In genomic region chr4:85221606-85222005, GRCh38 we compare ENCODE assay signal across 39 cellular contexts.
"Had no signal": no experiment of that assay in that cellular context is flagged by ENCODE, and none has a peak within 500 bp of the region (broad histone marks: within the 10 kb centered on the region; RNA-seq: fewer than 3 reads in every experiment).

No MANE protein-coding gene starts in this region.

- FAIRE-seq: astrocyte had no signal

- ATAC-seq: activated naive CD4-positive, alpha-beta T cell treated with anti-CD3 and anti-CD28 coated beads, Interleukin-2, amount 50 U/mL, for 72 hours; activated naive CD8-positive, alpha-beta T cell treated with anti-CD3 and anti-CD28 coated beads, Interleukin-2, amount 50 U/mL, for 24 hours; activated T-cell treated with anti-CD3 and anti-CD28 coated beads, Interleukin-2, amount 50 U/mL, for 4 hours; activated T-cell treated with anti-CD3 and anti-CD28 coated beads, Interleukin-2, amount 50 U/mL, for 72 hours; activated T-helper 17 cell treated with anti-CD3 and anti-CD28 coated beads, Interleukin-2, amount 50 U/mL, for 72 hours; body of pancreas had no signal

- H3K27me3 Mint-ChIP-seq: activated naive CD4-positive, alpha-beta T cell treated with anti-CD3 and anti-CD28 coated beads, Interleukin-2, amount 10 ng/mL, durations not matched to agents 7 days and 5 days; activated naive CD4-positive, alpha-beta T cell treated with anti-CD3 and anti-CD28 coated beads, Interleukin-2, amount 50 U/mL, for 24 hours; activated naive CD8-positive, alpha-beta T cell; activated naive CD8-positive, alpha-beta T cell treated with anti-CD3 and anti-CD28 coated beads for 36 hours; activated naive CD8-positive, alpha-beta T cell treated with anti-CD3 and anti-CD28 coated beads, Interleukin-2, amount 10 ng/mL, durations not matched to agents 7 days and 5 days; activated naive CD8-positive, alpha-beta T cell treated with anti-CD3 and anti-CD28 coated beads, Interleukin-2, amount 50 U/mL, for 24 hours; activated T-cell treated with anti-CD3 and anti-CD28 coated beads, Interleukin-2, amount 50 U/mL, for 24 hours; activated T-helper 17 cell treated with anti-CD3 and anti-CD28 coated beads, Interleukin-2, amount 50 U/mL, for 72 hours; central memory CD8-positive, alpha-beta T cell had no signal

- H3K27ac ChIP-seq: adrenal gland, ascending aorta, body of pancreas, brain microvascular endothelial cell, breast epithelium, cardiac muscle cell had no signal

- H3K9me3 ChIP-seq: adrenal gland, body of pancreas had no signal

- H3K27me3 ChIP-seq: adrenal gland, ascending aorta, body of pancreas, brain microvascular endothelial cell, breast epithelium, cardiac muscle cell had no signal

- H3K4me3 Mint-ChIP-seq: activated naive CD4-positive, alpha-beta T cell treated with anti-CD3 and anti-CD28 coated beads for 36 hours; activated naive CD4-positive, alpha-beta T cell treated with anti-CD3 and anti-CD28 coated beads, Interleukin-2, amount 10 ng/mL, durations not matched to agents 7 days and 5 days; activated naive CD4-positive, alpha-beta T cell treated with anti-CD3 and anti-CD28 coated beads, Interleukin-2, amount 50 U/mL, for 24 hours; activated naive CD8-positive, alpha-beta T cell; activated naive CD8-positive, alpha-beta T cell treated with anti-CD3 and anti-CD28 coated beads for 36 hours; activated naive CD8-positive, alpha-beta T cell treated with anti-CD3 and anti-CD28 coated beads, Interleukin-2, amount 10 ng/mL, durations not matched to agents 7 days and 5 days; activated naive CD8-positive, alpha-beta T cell treated with anti-CD3 and anti-CD28 coated beads, Interleukin-2, amount 50 U/mL, for 24 hours; activated T-cell treated with anti-CD3 and anti-CD28 coated beads, Interleukin-2, amount 50 U/mL, for 24 hours; activated T-cell treated with anti-CD3 and anti-CD28 coated beads, Interleukin-2, amount 50 U/mL, for 4 hours; activated T-cell treated with anti-CD3 and anti-CD28 coated beads, Interleukin-2, amount 50 U/mL, for 72 hours; activated T-helper 1 cell treated with anti-CD3 and anti-CD28 coated beads, Interleukin-12 subunit alpha, Interleukin-12 subunit beta, Interleukin-2, Interleukin-4 antibody, amounts not matched to agents 30 ng/mL and 10 ng/mL and 1 ng/mL, durations not matched to agents 14 hours and 24 hours and 36 hours; activated T-helper 17 cell treated with anti-CD3 and anti-CD28 coated beads, Interleukin-2, amount 50 U/mL, for 72 hours; brain; central memory CD8-positive, alpha-beta T cell had no signal

- H3K4me3 ChIP-seq: adrenal gland, ascending aorta, body of pancreas, breast epithelium, cardiac muscle cell had no signal

- H3K36me3 Mint-ChIP-seq: activated naive CD4-positive, alpha-beta T cell treated with anti-CD3 and anti-CD28 coated beads, Interleukin-2, amount 10 ng/mL, durations not matched to agents 7 days and 5 days; activated naive CD4-positive, alpha-beta T cell treated with anti-CD3 and anti-CD28 coated beads, Interleukin-2, amount 50 U/mL, for 24 hours; activated naive CD8-positive, alpha-beta T cell treated with anti-CD3 and anti-CD28 coated beads for 36 hours; activated naive CD8-positive, alpha-beta T cell treated with anti-CD3 and anti-CD28 coated beads, Interleukin-2, amount 10 ng/mL, durations not matched to agents 7 days and 5 days; brain had no signal

- H3K4me1 Mint-ChIP-seq: activated naive CD4-positive, alpha-beta T cell treated with anti-CD3 and anti-CD28 coated beads, Interleukin-2, amount 10 ng/mL, durations not matched to agents 7 days and 5 days; activated naive CD4-positive, alpha-beta T cell treated with anti-CD3 and anti-CD28 coated beads, Interleukin-2, amount 50 U/mL, for 24 hours; activated naive CD8-positive, alpha-beta T cell treated with anti-CD3 and anti-CD28 coated beads for 36 hours; activated naive CD8-positive, alpha-beta T cell treated with anti-CD3 and anti-CD28 coated beads, Interleukin-2, amount 10 ng/mL, durations not matched to agents 7 days and 5 days; activated naive CD8-positive, alpha-beta T cell treated with anti-CD3 and anti-CD28 coated beads, Interleukin-2, amount 50 U/mL, for 24 hours; activated T-helper 17 cell treated with anti-CD3 and anti-CD28 coated beads, Interleukin-2, amount 50 U/mL, for 72 hours; brain; central memory CD8-positive, alpha-beta T cell had no signal

- DNase-seq: activated effector memory CD4-positive, alpha-beta T cell treated with anti-CD3 and anti-CD28 coated beads, Interleukin-2, amount 50 U/mL, for 16 hours; activated effector memory CD4-positive, alpha-beta T cell treated with Interleukin-2 at 50 U/mL for 16 hours; activated gamma-delta T cell; activated gamma-delta T cell treated with Interleukin-2 at 50 U/mL for 16 hours; activated naive CD4-positive, alpha-beta T cell; activated naive CD4-positive, alpha-beta T cell treated with anti-CD3 and anti-CD28 coated beads for 36 hours; activated naive CD4-positive, alpha-beta T cell treated with anti-CD3 and anti-CD28 coated beads, Interleukin-2, amount 10 ng/mL, durations not matched to agents 7 days and 5 days; activated naive CD4-positive, alpha-beta T cell treated with anti-CD3 and anti-CD28 coated beads, Interleukin-2, amount 50 U/mL, for 16 hours; activated naive CD4-positive, alpha-beta T cell treated with Interleukin-2 at 50 U/mL for 16 hours; activated naive CD8-positive, alpha-beta T cell treated with anti-CD3 and anti-CD28 coated beads for 36 hours; activated naive CD8-positive, alpha-beta T cell treated with anti-CD3 and anti-CD28 coated beads, Interleukin-2, amount 10 ng/mL, durations not matched to agents 7 days and 5 days; activated naive CD8-positive, alpha-beta T cell treated with anti-CD3 and anti-CD28 coated beads, Interleukin-2, amount 50 U/mL, for 24 hours; activated T-cell treated with anti-CD3 and anti-CD28 coated beads for 4 hours; activated T-cell treated with anti-CD3 and anti-CD28 coated beads, Interleukin-2, amount 50 U/mL, for 1 hour; activated T-cell treated with anti-CD3 and anti-CD28 coated beads, Interleukin-2, amount 50 U/mL, for 24 hours; activated T-cell treated with anti-CD3 and anti-CD28 coated beads, Interleukin-2, amount 50 U/mL, for 4 hours; activated T-cell treated with anti-CD3 and anti-CD28 coated beads, Interleukin-2, amount 50 U/mL, for 48 hours; activated T-cell treated with anti-CD3 and anti-CD28 coated beads, Interleukin-2, amount 50 U/mL, for 72 hours; adrenal gland; amniotic stem cell; amygdala; anterior cingulate cortex; body of pancreas; brain microvascular endothelial cell; caudate nucleus; central memory CD4-positive, alpha-beta T cell; cerebellar nuclear complex had no signal

- H3K27ac Mint-ChIP-seq: activated naive CD4-positive, alpha-beta T cell treated with anti-CD3 and anti-CD28 coated beads for 36 hours; activated naive CD4-positive, alpha-beta T cell treated with anti-CD3 and anti-CD28 coated beads, Interleukin-2, amount 10 ng/mL, durations not matched to agents 7 days and 5 days; activated naive CD4-positive, alpha-beta T cell treated with anti-CD3 and anti-CD28 coated beads, Interleukin-2, amount 50 U/mL, for 24 hours; activated naive CD4-positive, alpha-beta T cell treated with anti-CD3 and anti-CD28 coated beads, Interleukin-2, amount 50 U/mL, for 72 hours; activated naive CD8-positive, alpha-beta T cell; activated naive CD8-positive, alpha-beta T cell treated with anti-CD3 and anti-CD28 coated beads for 36 hours; activated naive CD8-positive, alpha-beta T cell treated with anti-CD3 and anti-CD28 coated beads, Interleukin-2, amount 10 ng/mL, durations not matched to agents 7 days and 5 days; activated naive CD8-positive, alpha-beta T cell treated with anti-CD3 and anti-CD28 coated beads, Interleukin-2, amount 50 U/mL, for 24 hours; activated T-cell treated with anti-CD3 and anti-CD28 coated beads, Interleukin-2, amount 50 U/mL, for 24 hours; activated T-cell treated with anti-CD3 and anti-CD28 coated beads, Interleukin-2, amount 50 U/mL, for 72 hours; activated T-helper 1 cell treated with anti-CD3 and anti-CD28 coated beads, Interleukin-12 subunit alpha, Interleukin-12 subunit beta, Interleukin-2, Interleukin-4 antibody, amounts not matched to agents 30 ng/mL and 10 ng/mL and 1 ng/mL, durations not matched to agents 14 hours and 24 hours and 36 hours; activated T-helper 17 cell treated with anti-CD3 and anti-CD28 coated beads, Interleukin-2, amount 50 U/mL, for 72 hours; activated T-helper 2 cell treated with anti-CD3 and anti-CD28 coated beads, Interferon-gamma antibody, Interleukin-2, Interleukin-4, amounts not matched to agents 10 μg/mL and 5 μg/mL and 100 μg/mL, durations not matched to agents 14 hours and 24 hours and 36 hours; brain had no signal

- H3K4me1 ChIP-seq: adrenal gland, ascending aorta, body of pancreas, breast epithelium had no signal

- H3K36me3 ChIP-seq: adrenal gland, ascending aorta, brain microvascular endothelial cell, breast epithelium, cardiac muscle cell had no signal
